In genomic region chr6:21257125-21257524, GRCh38 we compare ENCODE assay signal across 26 cellular contexts.
"Had no signal": no experiment of that assay in that cellular context is flagged by ENCODE, and none has a peak within 500 bp of the region (broad histone marks: within the 10 kb centered on the region; RNA-seq: fewer than 3 reads in every experiment).

No MANE protein-coding gene starts in this region.

- H3K4me3 ChIP-seq: left ventricle myocardium inferior, lung, neural progenitor cell, right atrium auricular region, right lobe of liver, smooth muscle cell, tibial nerve, vagina had no signal

- H3K4me1 ChIP-seq: left ventricle myocardium inferior, parathyroid adenoma, right atrium auricular region, right lobe of liver, tibial nerve, vagina had no signal

- H3K27ac ChIP-seq: left ventricle myocardium inferior, neural progenitor cell, neutrophil, parathyroid adenoma, right atrium auricular region, right lobe of liver, tibial nerve, vagina had no signal

- H3K79me2 ChIP-seq: parathyroid adenoma had no signal

- H3K36me3 Mint-ChIP-seq: stimulated activated memory B cell treated with anti-CD40 and anti-IgM and Interleukin-4, amounts not matched to agents 10 μg/mL and 1 μg/mL and 100 μg/mL, for 72 hours; type B pancreatic cell had no signal

- H3K27ac Mint-ChIP-seq: mesothelial cell of epicardium; natural killer cell; nephron progenitor cell; neural progenitor cell; stimulated activated memory B cell treated with anti-CD40 and anti-IgM and Interleukin-4, amounts not matched to agents 10 μg/mL and 1 μg/mL and 100 μg/mL, for 72 hours; stimulated activated naive CD8-positive, alpha-beta T cell treated with anti-CD3 and anti-CD28 coated beads, Interleukin-15, amount 100 ng/mL, for 72 hours; type B pancreatic cell had no signal

- H3K27me3 ChIP-seq: neural progenitor cell, neutrophil, right atrium auricular region, right lobe of liver, tibial nerve, vagina had no signal

- H3K36me3 ChIP-seq: left ventricle myocardium inferior, neural progenitor cell, neutrophil, right atrium auricular region, right lobe of liver, tibial nerve, vagina had no signal

- ATAC-seq: right lobe of liver; stimulated activated memory B cell treated with anti-CD40 and anti-IgM and Interleukin-4, amounts not matched to agents 10 μg/mL and 1 μg/mL and 100 μg/mL, for 72 hours; stimulated activated naive CD8-positive, alpha-beta T cell treated with anti-CD3 and anti-CD28 coated beads, Interleukin-15, amount 100 ng/mL, for 72 hours had no signal

- H2AFZ ChIP-seq: neural progenitor cell, parathyroid adenoma had no signal

- H3K4me2 ChIP-seq: neural progenitor cell, smooth muscle cell had no signal

- H3K9me3 ChIP-seq: left ventricle myocardium inferior, neutrophil, right lobe of liver, tibial nerve had no signal

- DNase-seq: islet precursor cell; left ventricle myocardium inferior; mesendoderm; naive B cell; natural killer cell; nephron progenitor cell; occipital lobe; right lobe of liver; stimulated activated CD4-positive, alpha-beta T cell treated with anti-CD3 and anti-CD28 coated beads, Interleukin-1b, Interleukin-23, amount 100 ng/mL, for 48 hours; stimulated activated CD4-positive, alpha-beta T cell treated with anti-CD3 and anti-CD28 coated beads, Interleukin-2, amount 100 ng/mL, for 48 hours; stimulated activated CD4-positive, alpha-beta T cell treated with anti-CD3 and anti-CD28 coated beads, Interleukin-4, amount 100 ng/mL, for 4 hours; stimulated activated CD8-positive, alpha-beta memory T cell treated with anti-CD3 and anti-CD28 coated beads, Interleukin-4, amount 100 ng/mL, for 48 hours; stimulated activated naive CD4-positive, alpha-beta T cell treated with Interleukin-2 at 50 U/mL for 16 hours; stimulated activated naive CD8-positive, alpha-beta T cell treated with anti-CD3 and anti-CD28 coated beads, Interleukin-15, amount 100 ng/mL, for 72 hours; substantia nigra had no signal
